In genomic region chr12:110826592-110827200, GRCh38 we compare ENCODE assay signal across 8 cellular contexts. TPM values are rescaled to one million over a fixed set of nuclear protein-coding genes. Genes with fewer than 3 reads are reported as not detected.
A peak's percentile ranks its signal among the peaks of the same experiment; 100 is the strongest.
DNase-seq lines count a peak whose midpoint lies in the region; ATAC-seq, FAIRE-seq and TF ChIP-seq lines count a peak whose summit lies in the region.

No MANE protein-coding gene starts in this region.

- no peak overlapping the region for H3K4me2 ChIP-seq in endothelial cell of umbilical vein (ENCODE audit: insufficient read depth, low read length)

- no peaks in the 10 kb centered on the region for H3K79me2 ChIP-seq in endothelial cell of umbilical vein (ENCODE audit: control insufficient read depth, insufficient read depth, low read length)

- H3K27me3 ChIP-seq in endothelial cell of umbilical vein (ENCODE audit: control insufficient read depth in 2 of 2, insufficient read depth in 2 of 2, low read length in 2 of 2), result no peaks in the 10 kb centered on the region
- no peaks in the 10 kb centered on the region for H3K27me3 ChIP-seq in mucosa of rectum (ENCODE audit: control insufficient read depth in 2 of 2, insufficient read depth in 2 of 2, low read length in 2 of 2)

- no peaks in the 10 kb centered on the region for H3K9me1 ChIP-seq in endothelial cell of umbilical vein (replicated peaks; ENCODE audit: control insufficient read depth, extremely low read depth, insufficient read depth, low read length)

- peak; percentile 72 for ATAC-seq in GM18511 (IDR thresholded peaks at IDR 0.05; ENCODE audit: unreplicated experiment)

- DNase-seq in 8988T, result peak; percentile 59
- peak; percentile 78 for DNase-seq in HT1080 (ENCODE audit: low read depth)
- peak; percentile 84 for DNase-seq in NOMO-1 treated with DMSO at 0.1 percent for 48 hours (lab: John Stamatoyannopoulos, UW; ENCODE audit: unreplicated experiment)
- DNase-seq in activated CD8-positive, alpha-beta memory T cell treated with anti-CD3 and anti-CD28 coated beads for 4 hours (ENCODE audit: low read depth in 2 of 2), result peak; percentile 53
- DNase-seq in endothelial cell of umbilical vein (ENCODE audit: low read depth, low spot score), result peak; percentile 74
- DNase-seq in stimulated activated CD8-positive, alpha-beta memory T cell treated with anti-CD3 and anti-CD28 coated beads, Interleukin-4, amount 100 ng/mL, for 4 hours (ENCODE audit: low read depth in 2 of 2, low spot score in 1 of 2), result peak; percentile 53 to 72

- peak; percentile 88 for FAIRE-seq in endothelial cell of umbilical vein (lab: Jason Lieb, UNC)

- H2AFZ ChIP-seq in endothelial cell of umbilical vein (ENCODE audit: low read depth, low read length), result peak overlapping the region; percentile 61

- no peaks in the 10 kb centered on the region for H3K4me1 ChIP-seq in endothelial cell of umbilical vein (ENCODE audit: control insufficient read depth, extremely low read depth, insufficient read depth, low read length)
- peaks cover 0 to 6% of the 10 kb centered on the region in 2 donors for H3K4me1 ChIP-seq in mucosa of rectum (ENCODE audit: control insufficient read depth in 2 of 2, insufficient read depth in 2 of 2, low read length in 2 of 2)

- dilution Hi-C loops in endothelial cell of umbilical vein (cut with MboI; ENCODE audit: extremely low pct_ligation_motif_present, low sequenced_read_pairs), result no loop called here

- BruUV-seq in endothelial cell of umbilical vein (replicated peaks; lab: Mats Ljungman, UMichigan), result no TSS peak

- CTCF ChIA-PET in endothelial cell of umbilical vein (lab: Charles Lee), result interaction anchor here (0.7 to 2.1 kb wide), 17 partner anchors 9 to 376 kb away, joined by 3 to 11 read pairs (median 3); partner anchors contain the start of genes ARPC3, CCDC63 and PPP1CC

- H3K27ac ChIP-seq in endothelial cell of umbilical vein (ENCODE audit: insufficient read depth, low read depth, low read length) (no peak overlapping the region), mucosa of rectum (ENCODE audit: low read depth in 2 of 2, low read length in 2 of 2) (no peak overlapping the region)

- H3K9ac ChIP-seq in endothelial cell of umbilical vein (replicated peaks; ENCODE audit: extremely low read depth, insufficient read depth, low read length), result no peak overlapping the region
- peak overlapping the region in 1 of 2 donors; percentile 34 for H3K9ac ChIP-seq in mucosa of rectum (ENCODE audit: low read depth in 1 of 2, low read length in 2 of 2)

- intact Hi-C loops in endothelial cell of umbilical vein (cut with micrococcal nuclease), result loop anchor here (1.0 to 2.0 kb wide), 8 partner anchors 62 to 376 kb away; partner anchors contain the start of genes ARPC3 and PPP1CC

- H3K36me3 ChIP-seq in endothelial cell of umbilical vein (ENCODE audit: control insufficient read depth in 2 of 2, extremely low read depth in 1 of 2, insufficient read depth in 2 of 2, low read length in 2 of 2) (no peaks in the 10 kb centered on the region), mucosa of rectum (ENCODE audit: control insufficient read depth in 2 of 2, insufficient read depth in 2 of 2, low read length in 2 of 2) (no peaks in the 10 kb centered on the region)

- POLR2A ChIA-PET in endothelial cell of umbilical vein (lab: Charles Lee), result no interaction called here

- TF ChIP-seq CTCF in endothelial cell of umbilical vein (IDR thresholded peaks at IDR 0.05; ENCODE audit: extremely low read depth in 1 of 2, insufficient read depth in 1 of 2, low read depth in 1 of 2, low read length in 2 of 2), result peak; percentile 74 to 77

- no peak for TF ChIP-seq POLR2A in endothelial cell of umbilical vein (IDR thresholded peaks at IDR 0.05; ENCODE audit: low read depth, low read length)

- no peak overlapping the region for H3K4me3 ChIP-seq in endothelial cell of umbilical vein (replicated peaks in 1 of 3; ENCODE audit: insufficient read depth in 1 of 3, low read depth in 1 of 3, low read length in 3 of 3)
- H3K4me3 ChIP-seq in mucosa of rectum (ENCODE audit: low read length in 2 of 2), result peak overlapping the region; percentile 61 to 63

- no peaks in the 10 kb centered on the region for H4K20me1 ChIP-seq in endothelial cell of umbilical vein (replicated peaks; ENCODE audit: control insufficient read depth, extremely low read depth, insufficient read depth, low read length)

- no peaks in the 10 kb centered on the region for H3K9me3 ChIP-seq in endothelial cell of umbilical vein (replicated peaks; ENCODE audit: control insufficient read depth, insufficient read depth, low read length)
- no peaks in the 10 kb centered on the region for H3K9me3 ChIP-seq in mucosa of rectum (ENCODE audit: control insufficient read depth in 2 of 2, low read length in 2 of 2)

TF ChIP-seq in endothelial cell of umbilical vein, 7 proteins besides CTCF, POLR2A, EP300 and RAD21:
- TF ChIP-seq GATA2 (IDR thresholded peaks at IDR 0.05; ENCODE audit: insufficient read depth, insufficient read length, low read depth, low read length) (no peak), FOS (IDR thresholded peaks at IDR 0.05; ENCODE audit: borderline replicate concordance, insufficient read depth, low read length) (no peak), JUN (IDR thresholded peaks at IDR 0.05; ENCODE audit: borderline replicate concordance, insufficient read depth, insufficient read length, low read depth) (no peak), EZH2 (IDR thresholded peaks at IDR 0.05; ENCODE audit: borderline replicate concordance, low read depth, low read length, severe bottlenecking) (no peak), POLR2AphosphoS5 (IDR thresholded peaks at IDR 0.05; ENCODE audit: insufficient read depth, low read depth, low read length) (no peak), MAX (IDR thresholded peaks at IDR 0.05; ENCODE audit: insufficient read depth, insufficient read length) (no peak), MYC (IDR thresholded peaks at IDR 0.05; ENCODE audit: low read depth, low read length) (no peak)

RNA-seq across cellular contexts. Expression of gene CCDC63, which starts 20.1 kb away (rescaled TPM):
- not detected in 2 replicates for total RNA-seq in HT1080 (2014; rRNA removed; shearing (Covaris generic))
- 0.08 TPM in 2 replicates for polyA plus RNA-seq in HT1080 (2015; cell fraction: cytosol; rRNA removed)
- polyA plus RNA-seq in HT1080 (2015; cell fraction: nucleus; rRNA removed), result not detected in 2 replicates
- total RNA-seq in endothelial cell of umbilical vein, result not detected in 2 replicates
- not detected in 2 replicates for polyA plus RNA-seq in endothelial cell of umbilical vein
- not detected in 2 replicates for polyA plus RNA-seq in endothelial cell of umbilical vein (2011; cell fraction: cytosol; rRNA removed)
- polyA plus RNA-seq in endothelial cell of umbilical vein (2011; cell fraction: nucleus; rRNA removed), result not detected in 2 replicates
- not detected in 2 replicates for polyA plus RNA-seq in endothelial cell of umbilical vein (2012)
- polyA minus RNA-seq in endothelial cell of umbilical vein, result not detected in 2 replicates
- polyA minus RNA-seq in endothelial cell of umbilical vein (2011; cell fraction: cytosol; rRNA and poly(A)+ RNA removed), result not detected
- polyA minus RNA-seq in endothelial cell of umbilical vein (2011; cell fraction: nucleus; rRNA and poly(A)+ RNA removed), result not detected in 2 replicates

Comparison
In these comparisons a context has a peak if more than half of its experiments do, and no peak if none do; other contexts are left out.
1. H3K4me3 ChIP-seq: peak in mucosa of rectum (2 of 2); none in endothelial cell of umbilical vein (0 of 3).
2. Peak in every context shown above with its lines, with median percentiles within 50 percentile points of each other: DNase-seq.